ENCODE assay signal across 11 cellular contexts in genomic region chr22:49965291-49966040, GRCh38. TPM values are rescaled to one million over a fixed set of nuclear protein-coding genes. Genes with fewer than 3 reads are reported as not detected.
DNase-seq lines count a peak whose midpoint lies in the region; ATAC-seq, FAIRE-seq and TF ChIP-seq lines count a peak whose summit lies in the region.
"Had no signal": no experiment of that assay in that cellular context is flagged by ENCODE, and none has a peak within 500 bp of the region (broad histone marks: within the 10 kb centered on the region; RNA-seq: fewer than 3 reads in every experiment).

No MANE protein-coding gene starts in this region.

- no peak for FAIRE-seq in small intestine (lab: Jason Lieb, UNC)
- FAIRE-seq: keratinocyte had no signal

- peaks cover 18% of the 10 kb centered on the region for H3K36me3 Mint-ChIP-seq in CD8-positive, alpha-beta T cell

- POLR2A ChIA-PET in CD8-positive, alpha-beta T cell (lab: Charles Lee): no interaction called here

- peaks cover 28% of the 10 kb centered on the region for H3K4me1 Mint-ChIP-seq in CD8-positive, alpha-beta T cell (ENCODE audit: low read depth)

- peak in 2 of 7 experiments; percentile 32 to 48 for DNase-seq in CD8-positive, alpha-beta T cell
- peak; percentile 33 to 38 for DNase-seq in activated CD4-positive, alpha-beta T cell treated with anti-CD3 and anti-CD28 coated beads, Interleukin-2, amount 50 U/mL, for 48 hours
- DNase-seq in heart left ventricle (peak in 3 of 5 donors; percentile 13 to 57 (median 26)), small intestine (no peak), OCI-M2 (lab: John Stamatoyannopoulos, UW; ENCODE audit: unreplicated experiment) (no peak), NCI-H1436 (lab: John Stamatoyannopoulos, UW) (no peak), NCI-H1092 treated with DMSO at 0.1 percent for 48 hours (lab: John Stamatoyannopoulos, UW) (no peak)
- DNase-seq: central memory CD4-positive, alpha-beta T cell; NCI-H1105 had no signal

- H3K4me3 Mint-ChIP-seq in CD8-positive, alpha-beta T cell: no peak overlapping the region

- H3K36me3 ChIP-seq in CD8-positive, alpha-beta T cell (ENCODE audit: insufficient read depth, low read length): peaks cover 14% of the 10 kb centered on the region
- peaks cover 5 to 41% (median 18%) of the 10 kb centered on the region in 9 donors for H3K36me3 ChIP-seq in heart left ventricle
- H3K36me3 ChIP-seq in small intestine (ENCODE audit: control insufficient read depth in 2 of 2, insufficient read depth in 2 of 2, low read length in 2 of 2): peaks cover 14 to 15% of the 10 kb centered on the region in 2 donors

- ATAC-seq in CD8-positive, alpha-beta T cell: no peak
- no peak for ATAC-seq in heart left ventricle
- no peak for ATAC-seq in HG02870 (IDR thresholded peaks at IDR 0.05; ENCODE audit: unreplicated experiment)

- H3K27ac ChIP-seq in CD8-positive, alpha-beta T cell (ENCODE audit: low read depth, low read length): no peak overlapping the region
- H3K27ac ChIP-seq in heart left ventricle (peak overlapping the region in 10 of 12 donors; percentile 3 to 99 (median 94)), small intestine (ENCODE audit: low read depth in 1 of 2, low read length in 1 of 2) (peak overlapping the region; percentile 18 to 27)

- no peak for TF ChIP-seq POLR2A in heart left ventricle (IDR thresholded peaks at IDR 0.05)

- H3K9me3 Mint-ChIP-seq in CD8-positive, alpha-beta T cell: no peaks in the 10 kb centered on the region

- peaks cover 37% of the 10 kb centered on the region for H3K4me1 ChIP-seq in CD8-positive, alpha-beta T cell (ENCODE audit: insufficient read depth, low read length)
- H3K4me1 ChIP-seq in heart left ventricle: peaks cover 24 to 81% (median 64%) of the 10 kb centered on the region in 12 donors
- peaks cover 3 to 8% of the 10 kb centered on the region in 2 donors for H3K4me1 ChIP-seq in small intestine (ENCODE audit: control insufficient read depth in 2 of 2, insufficient read depth in 1 of 2, low read depth in 1 of 2, low read length in 1 of 2)

- CTCF ChIA-PET in CD8-positive, alpha-beta T cell (lab: Charles Lee): no interaction called here

- no peak for TF ChIP-seq CTCF in CD8-positive, alpha-beta T cell (IDR thresholded peaks at IDR 0.05)
- no peak for TF ChIP-seq CTCF in heart left ventricle (IDR thresholded peaks at IDR 0.05)

- H3K4me3 ChIP-seq in CD8-positive, alpha-beta T cell (ENCODE audit: low read depth, low read length): no peak overlapping the region
- H3K4me3 ChIP-seq in heart left ventricle: peak overlapping the region in 1 of 12 donors; percentile 99
- H3K4me3 ChIP-seq in small intestine (ENCODE audit: low read depth in 1 of 2, low read length in 2 of 2): no peak overlapping the region

- no peaks in the 10 kb centered on the region for H3K27me3 ChIP-seq in CD8-positive, alpha-beta T cell (ENCODE audit: insufficient read depth, low read length)
- H3K27me3 ChIP-seq in heart left ventricle: no peaks in the 10 kb centered on the region
- H3K27me3 ChIP-seq in small intestine (ENCODE audit: control insufficient read depth in 2 of 2, insufficient read depth in 2 of 2, low read length in 2 of 2): no peaks in the 10 kb centered on the region

- H3K27ac Mint-ChIP-seq in CD8-positive, alpha-beta T cell: peak overlapping the region; percentile 45

- intact Hi-C loops in CD8-positive, alpha-beta T cell (cut with DNase I, micrococcal nuclease): loop anchor here in 1 of 2 experiments (10.0 kb wide), 1 partner anchor 559 kb away; the partner anchor contains the start of gene SCO2
- intact Hi-C loops in heart left ventricle (cut with DNase I): loop anchor here in 2 of 10 donors (5.0 kb wide), 1 partner anchor 33 kb away; no protein-coding TSS in a partner anchor

- WGBS in heart left ventricle, 4 donors: 80 to 93% (median 86%) methylated on average over 9 to 18 of the region's 18 CpGs
- WGBS in small intestine, 3 donors: 81 to 83% (median 83%) methylated on average over 16 to 18 of the region's 18 CpGs

- no peaks in the 10 kb centered on the region for H3K9me3 ChIP-seq in CD8-positive, alpha-beta T cell (ENCODE audit: low read length)
- no peaks in the 10 kb centered on the region for H3K9me3 ChIP-seq in heart left ventricle
- H3K9me3 ChIP-seq in small intestine (ENCODE audit: control insufficient read depth, low read depth): no peaks in the 10 kb centered on the region

- no peaks in the 10 kb centered on the region for H3K27me3 Mint-ChIP-seq in CD8-positive, alpha-beta T cell (ENCODE audit: low read depth)

RNA-seq across cellular contexts. Expression of gene PIM3, which starts 4.9 kb away (rescaled TPM):
- 100 to 1,000 TPM; 316 to 328 TPM for total RNA-seq in CD8-positive, alpha-beta T cell
- total RNA-seq in heart left ventricle: 100 to 1,000 TPM in 1 of 9 donors, 10 to 100 TPM in 8; 37.7 to 118 (median 51.0) TPM
- polyA plus RNA-seq in heart left ventricle (10 to 100 TPM; 45.1 to 50.2 TPM), small intestine (10 to 100 TPM; 35.7 to 72.2 (median 49.4) TPM)

RNA-seq across cellular contexts. Expression of gene CRELD2, which starts 47.0 kb away (rescaled TPM):
- total RNA-seq in CD8-positive, alpha-beta T cell: 10 to 100 TPM; 26.3 to 28.1 TPM
- 10 to 100 TPM; 16.7 to 36.2 (median 21.6) TPM for total RNA-seq in heart left ventricle
- 10 to 100 TPM; 15.0 to 70.3 TPM for polyA plus RNA-seq in heart left ventricle
- 100 to 1,000 TPM in 1 of 3 donors, 10 to 100 TPM in 2; 11.9 to 107 (median 20.8) TPM for polyA plus RNA-seq in small intestine

RNA-seq across cellular contexts. Expression of gene IL17REL, which starts 47.1 kb away (rescaled TPM):
- not detected for total RNA-seq in CD8-positive, alpha-beta T cell
- total RNA-seq in heart left ventricle: not detected
- not detected for polyA plus RNA-seq in heart left ventricle
- under 1 TPM in 2 of 3 donors, not detected in 1; 0.27 to 0.49 TPM for polyA plus RNA-seq in small intestine
- polyA plus RNA-seq: keratinocyte had no signal

RNA-seq across cellular contexts. Expression of gene ALG12, which starts 47.2 kb away (rescaled TPM):
- total RNA-seq in CD8-positive, alpha-beta T cell: 10 to 100 TPM; 11.4 to 15.2 TPM
- total RNA-seq in heart left ventricle: 10 to 100 TPM in 8 of 9 donors, 1 to 10 TPM in 1; 9.8 to 26.8 (median 15.2) TPM
- polyA plus RNA-seq in heart left ventricle (10 to 100 TPM in 1 of 2 donors, 1 to 10 TPM in 1; 9.1 to 12.4 TPM), small intestine (10 to 100 TPM in 1 of 3 donors, 1 to 10 TPM in 2; 9.4 to 15.2 (median 9.5) TPM)

Comparison
In these comparisons a context has a peak if more than half of its experiments do, and no peak if none do; other contexts are left out.
1. DNase-seq: peak in activated CD4-positive, alpha-beta T cell treated with anti-CD3 and anti-CD28 coated beads, Interleukin-2, amount 50 U/mL, for 48 hours (2 of 2) and heart left ventricle (3 of 5); none in small intestine (single experiment), OCI-M2 (single experiment), NCI-H1436 (single experiment) and NCI-H1092 treated with DMSO at 0.1 percent for 48 hours (single experiment).